10 cellular contexts compared by ENCODE assay signal in the genomic region with DNA sequence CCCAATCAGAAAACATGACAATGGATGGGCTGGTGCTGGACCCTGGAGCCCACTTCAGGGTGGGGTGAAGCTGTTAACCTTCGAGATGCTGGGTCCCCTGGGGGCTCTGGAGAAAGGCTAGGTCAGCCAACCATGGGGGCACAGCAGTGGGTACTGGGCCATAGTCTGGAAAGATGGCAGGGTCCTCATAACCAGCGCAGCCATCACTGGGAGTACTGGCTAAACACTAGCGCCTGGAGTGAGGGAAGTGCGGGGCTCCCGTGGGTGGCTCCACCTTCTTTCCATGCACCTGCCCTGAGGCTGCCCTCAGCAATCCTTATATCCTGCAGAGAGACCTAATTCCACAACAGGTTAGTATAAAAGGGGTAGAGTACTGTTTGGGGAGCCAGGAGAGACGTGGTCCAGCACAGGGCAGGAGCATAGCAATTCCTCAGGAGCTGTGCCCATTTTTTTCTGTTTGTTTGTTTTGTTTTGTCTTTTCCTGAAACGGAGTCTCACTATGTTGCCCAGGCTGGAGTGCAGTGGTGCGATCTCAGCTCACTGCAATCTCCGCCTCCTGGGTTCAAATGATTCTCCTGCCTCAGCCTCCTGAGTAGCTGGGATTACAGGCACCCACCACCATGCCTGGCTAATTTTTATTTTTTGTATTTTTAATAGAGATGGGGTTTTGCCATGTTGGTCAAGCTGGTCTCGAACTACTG.
A peak's percentile ranks its signal among the peaks of the same experiment; 100 is the strongest.
DNase-seq lines count a peak whose midpoint lies in the region; ATAC-seq and TF ChIP-seq lines count a peak whose summit lies in the region.
"Had no signal": no experiment of that assay in that cellular context is flagged by ENCODE, and none has a peak within 500 bp of the region (broad histone marks: within the 10 kb centered on the region; RNA-seq: fewer than 3 reads in every experiment).

No MANE protein-coding gene starts in this region.

- H3K4me1 ChIP-seq in mucosa of descending colon (ENCODE audit: low read depth) (peaks cover 10% of the 10 kb centered on the region), tibial nerve (peaks cover 0 to 47% (median 14%) of the 10 kb centered on the region in 4 donors)

- peaks cover 55% of the 10 kb centered on the region for H3K4me1 Mint-ChIP-seq in activated T-cell treated with anti-CD3 and anti-CD28 coated beads, Interleukin-2, amount 50 U/mL, for 24 hours (ENCODE audit: low read depth)

- ATAC-seq in mucosa of descending colon, result no peak

- H3K27me3 Mint-ChIP-seq in activated T-cell treated with anti-CD3 and anti-CD28 coated beads, Interleukin-2, amount 50 U/mL, for 24 hours, result no peaks in the 10 kb centered on the region

- no peak for TF ChIP-seq POLR2A in tibial nerve (IDR thresholded peaks at IDR 0.05)

- DNase-seq in activated T-cell treated with anti-CD3 and anti-CD28 coated beads, Interleukin-2, amount 50 U/mL, for 24 hours, result peak; percentile 26
- DNase-seq in activated T-cell treated with anti-CD3 and anti-CD28 coated beads for 4 hours (no peak), coronary artery (ENCODE audit: low spot score) (peak; percentile 74), mucosa of descending colon (peak in 2 of 3 donors; percentile 1 to 16), tibial nerve (ENCODE audit: low spot score in 2 of 2) (peak; percentile 2 to 3), AML-193 (lab: John Stamatoyannopoulos, UW) (no peak), NCI-H510A (lab: John Stamatoyannopoulos, UW) (no peak), ureter (ENCODE audit: low spot score) (no peak)
- DNase-seq: NCI-H146 had no signal

- H3K27me3 ChIP-seq in tibial nerve, result no peaks in the 10 kb centered on the region
- H3K27me3 ChIP-seq: testis had no signal

- no peaks in the 10 kb centered on the region for H3K36me3 ChIP-seq in mucosa of descending colon (ENCODE audit: low read depth)
- no peaks in the 10 kb centered on the region for H3K36me3 ChIP-seq in tibial nerve

- no peaks in the 10 kb centered on the region for H3K36me3 Mint-ChIP-seq in activated T-cell treated with anti-CD3 and anti-CD28 coated beads, Interleukin-2, amount 50 U/mL, for 24 hours (ENCODE audit: low read depth)

- no peaks in the 10 kb centered on the region for H3K9me3 ChIP-seq in mucosa of descending colon
- H3K9me3 ChIP-seq in tibial nerve, result no peaks in the 10 kb centered on the region
- H3K9me3 ChIP-seq: testis had no signal

- TF ChIP-seq EP300 in tibial nerve (IDR thresholded peaks at IDR 0.05), result no peak

- H3K27ac ChIP-seq in coronary artery, result peak overlapping the region; percentile 54 to 91
- H3K27ac ChIP-seq in tibial nerve, result peak overlapping the region in 2 of 4 donors; percentile 8 to 43
- H3K27ac ChIP-seq: testis had no signal

- WGBS in tibial nerve, 2 donors, result 74 to 83% methylated on average over 9 to 10 of the region's 10 CpGs

- TF ChIP-seq CTCF in coronary artery (IDR thresholded peaks at IDR 0.05) (no peak), mucosa of descending colon (IDR thresholded peaks at IDR 0.05) (no peak), tibial nerve (IDR thresholded peaks at IDR 0.05) (no peak)

- intact Hi-C loops in mucosa of descending colon (cut with DNase I, micrococcal nuclease), result no loop called here

- no peaks in the 10 kb centered on the region for H3K9me3 Mint-ChIP-seq in activated T-cell treated with anti-CD3 and anti-CD28 coated beads, Interleukin-2, amount 50 U/mL, for 24 hours

- H3K4me3 ChIP-seq in coronary artery (peak overlapping the region; percentile 44), mucosa of descending colon (no peak overlapping the region), tibial nerve (no peak overlapping the region)
- H3K4me3 ChIP-seq: testis had no signal

- H3K27ac Mint-ChIP-seq in activated T-cell treated with anti-CD3 and anti-CD28 coated beads, Interleukin-2, amount 50 U/mL, for 24 hours, result no peak overlapping the region

- H3K4me3 Mint-ChIP-seq in activated T-cell treated with anti-CD3 and anti-CD28 coated beads, Interleukin-2, amount 50 U/mL, for 24 hours, result no peak overlapping the region

Comparison
In these comparisons a context has a peak if more than half of its experiments do, and no peak if none do; other contexts are left out.
1. DNase-seq: peak in activated T-cell treated with anti-CD3 and anti-CD28 coated beads, Interleukin-2, amount 50 U/mL, for 24 hours (single experiment), coronary artery (single experiment), mucosa of descending colon (2 of 3) and tibial nerve (2 of 2); none in activated T-cell treated with anti-CD3 and anti-CD28 coated beads for 4 hours (single experiment), AML-193 (0 of 2), NCI-H510A (single experiment) and ureter (single experiment).